ENCODE assay signal across 1 cellular context in the genomic region with DNA sequence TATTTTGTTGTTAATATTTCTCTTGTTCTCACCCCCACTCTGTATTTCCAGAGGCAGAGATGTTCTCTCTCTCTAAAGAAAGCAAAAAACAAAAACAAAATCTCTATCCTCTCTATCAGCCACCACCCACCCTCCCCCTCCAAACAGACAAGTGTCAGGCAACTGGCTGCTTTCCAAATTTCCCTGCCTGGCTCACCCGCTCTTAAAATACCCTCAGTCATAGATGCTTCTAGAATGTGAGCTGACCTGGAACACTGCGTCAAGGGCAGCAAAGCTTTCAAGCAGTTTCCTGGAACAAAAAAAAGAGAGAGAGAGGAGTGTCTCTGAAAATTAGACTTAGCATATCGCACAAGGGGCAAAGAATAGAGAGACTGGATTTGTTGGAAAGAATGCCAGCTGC.
TF ChIP-seq lines count a peak whose summit lies in the region.

No MANE protein-coding gene starts in this region.

TF ChIP-seq in SK-N-SH, 30 proteins besides CTCF, POLR2A, EP300 and RAD21 (continued from another document):
- TF ChIP-seq PBX3 (IDR thresholded peaks at IDR 0.05): no peak
